Comparison of ENCODE assay signal across 26 cellular contexts in genomic region chr19:1502433-1503088, GRCh38. TPM values are rescaled to one million over a fixed set of nuclear protein-coding genes. Genes with fewer than 3 reads are reported as not detected.
DNase-seq lines count a peak whose midpoint lies in the region; ATAC-seq, FAIRE-seq and TF ChIP-seq lines count a peak whose summit lies in the region.
"Had no signal": no experiment of that assay in that cellular context is flagged by ENCODE, and none has a peak within 500 bp of the region (broad histone marks: within the 10 kb centered on the region; RNA-seq: fewer than 3 reads in every experiment).

No MANE protein-coding gene starts in this region.

- H3K4me2 ChIP-seq in GM23338 (peak overlapping the region; percentile 71), astrocyte (ENCODE audit: low read length) (peak overlapping the region; percentile 26), keratinocyte (ENCODE audit: control insufficient read depth, extremely low read depth, insufficient read depth, low read depth, low read length) (peak overlapping the region; percentile 54)
- H3K4me2 ChIP-seq: KMS-11 had no signal

- 0 out of 2 replicates have a peak, but pooled peaks cover 8% of the 10 kb centered on the region for H3F3A ChIP-seq in GM23338 (replicated peaks; ENCODE audit: low read depth)

- peak overlapping the region; percentile 49 for H3K27ac Mint-ChIP-seq in activated CD8-positive, alpha-beta memory T cell treated with anti-CD3 and anti-CD28 coated beads, Interleukin-2, amount 10 ng/mL, durations not matched to agents 7 days and 5 days
- H3K27ac Mint-ChIP-seq in GM23338 (no peak overlapping the region), astrocyte (ENCODE audit: unreplicated experiment) (no peak overlapping the region)
- H3K27ac Mint-ChIP-seq: activated CD4-positive, alpha-beta T cell treated with anti-CD3 and anti-CD28 coated beads, Interleukin-2, amount 10 ng/mL, durations not matched to agents 24 days and 14 days; activated naive CD4-positive, alpha-beta T cell treated with anti-CD3 and anti-CD28 coated beads, Interleukin-2, amount 10 ng/mL, durations not matched to agents 7 days and 5 days; CD8-positive, alpha-beta memory T cell had no signal

- H3K36me3 Mint-ChIP-seq in activated CD8-positive, alpha-beta memory T cell treated with anti-CD3 and anti-CD28 coated beads, Interleukin-2, amount 10 ng/mL, durations not matched to agents 7 days and 5 days, result no peaks in the 10 kb centered on the region
- H3K36me3 Mint-ChIP-seq in GM23338 (ENCODE audit: low read depth) (no peaks in the 10 kb centered on the region; the same call in 2 of the 3 replicates), astrocyte (ENCODE audit: low read depth, unreplicated experiment) (peaks cover 4% of the 10 kb centered on the region)
- H3K36me3 Mint-ChIP-seq: CD8-positive, alpha-beta memory T cell had no signal

- H3K9me3 ChIP-seq in astrocyte (ENCODE audit: insufficient read depth, low read depth, low read length), result no peaks in the 10 kb centered on the region
- no peaks in the 10 kb centered on the region for H3K9me3 ChIP-seq in keratinocyte (ENCODE audit: control insufficient read depth, low read depth, low read length)
- H3K9me3 ChIP-seq: heart right ventricle, thoracic aorta had no signal

- TF ChIP-seq CTCF in GM23338 (conservative IDR thresholded peaks at IDR 0.05; ENCODE audit: low read depth in 2 of 2), result no peak
- no peak for TF ChIP-seq CTCF in astrocyte (IDR thresholded peaks at IDR 0.05; ENCODE audit: insufficient read depth, low read depth, low read length)
- no peak for TF ChIP-seq CTCF in keratinocyte (optimal IDR thresholded peaks at IDR 0.05 in 1 of 3, IDR thresholded peaks at IDR 0.05 in 1 of 3, conservative IDR thresholded peaks at IDR 0.05 in 1 of 3; ENCODE audit: extremely low read depth in 1 of 3, insufficient read depth in 2 of 3, low read length in 3 of 3)

- peaks cover 2% of the 10 kb centered on the region for H3K9me3 Mint-ChIP-seq in activated CD8-positive, alpha-beta memory T cell treated with anti-CD3 and anti-CD28 coated beads, Interleukin-2, amount 10 ng/mL, durations not matched to agents 7 days and 5 days (ENCODE audit: low read depth)
- peaks cover 22% of the 10 kb centered on the region for H3K9me3 Mint-ChIP-seq in GM23338
- H3K9me3 Mint-ChIP-seq in astrocyte (ENCODE audit: unreplicated experiment), result peaks cover 5% of the 10 kb centered on the region
- H3K9me3 Mint-ChIP-seq: CD8-positive, alpha-beta memory T cell had no signal

- no peaks in the 10 kb centered on the region for H3K9me1 ChIP-seq in keratinocyte (ENCODE audit: control insufficient read depth, extremely low read depth, insufficient read depth, low read length)

- no peak overlapping the region for H3K4me3 Mint-ChIP-seq in activated CD8-positive, alpha-beta memory T cell treated with anti-CD3 and anti-CD28 coated beads, Interleukin-2, amount 10 ng/mL, durations not matched to agents 7 days and 5 days
- H3K4me3 Mint-ChIP-seq in GM23338 (peak overlapping the region; percentile 23; the same call in 1 of the 3 replicates), astrocyte (ENCODE audit: unreplicated experiment) (peak overlapping the region; percentile 60)
- H3K4me3 Mint-ChIP-seq: activated CD4-positive, alpha-beta T cell treated with anti-CD3 and anti-CD28 coated beads, Interleukin-2, amount 10 ng/mL, durations not matched to agents 24 days and 14 days; activated naive CD4-positive, alpha-beta T cell treated with anti-CD3 and anti-CD28 coated beads, Interleukin-2, amount 10 ng/mL, durations not matched to agents 7 days and 5 days; CD8-positive, alpha-beta memory T cell had no signal

- H3K4me3 ChIP-seq in GM23338, result peak overlapping the region; percentile 43
- no peak overlapping the region for H3K4me3 ChIP-seq in astrocyte (ENCODE audit: insufficient read depth, low read depth, low read length)
- H3K4me3 ChIP-seq in keratinocyte (ENCODE audit: control insufficient read depth in 2 of 3, extremely low read depth in 1 of 3, insufficient read depth in 2 of 3, low read depth in 1 of 3, low read length in 3 of 3), result no peak overlapping the region

- CTCF ChIA-PET in activated CD8-positive, alpha-beta memory T cell treated with anti-CD3 and anti-CD28 coated beads, Interleukin-2, amount 10 ng/mL, durations not matched to agents 7 days and 5 days (lab: Charles Lee), result interaction anchor here (0.7 to 2.0 kb wide), 4 partner anchors 11 to 170 kb away, joined by 3 to 4 read pairs (median 4); no protein-coding TSS in a partner anchor

- FAIRE-seq in astrocyte (lab: Jason Lieb, UNC), result no peak
- FAIRE-seq in keratinocyte (lab: Jason Lieb, UNC), result no peak
- FAIRE-seq: bronchial epithelial cell, G401.6, urothelium cell line had no signal

- H3K4me1 Mint-ChIP-seq in activated CD8-positive, alpha-beta memory T cell treated with anti-CD3 and anti-CD28 coated beads, Interleukin-2, amount 10 ng/mL, durations not matched to agents 7 days and 5 days, result peaks cover 5% of the 10 kb centered on the region
- H3K4me1 Mint-ChIP-seq in GM23338, result peaks cover 2% of the 10 kb centered on the region; the same call in 2 of the 3 replicates
- no peaks in the 10 kb centered on the region for H3K4me1 Mint-ChIP-seq in astrocyte (ENCODE audit: low read depth, unreplicated experiment)

- H3K9me2 ChIP-seq in GM23338 (ENCODE audit: insufficient read depth), result no peaks in the 10 kb centered on the region

- H3K9ac ChIP-seq in astrocyte (ENCODE audit: low read length), result no peak overlapping the region
- no peak overlapping the region for H3K9ac ChIP-seq in keratinocyte (ENCODE audit: control insufficient read depth, extremely low read depth, insufficient read depth, low read length)
- H3K9ac ChIP-seq: KMS-11 had no signal

- H2AFZ ChIP-seq in GM23338, result peak overlapping the region; percentile 90
- H2AFZ ChIP-seq in astrocyte (ENCODE audit: low read depth, low read length), result no peak overlapping the region
- no peak overlapping the region for H2AFZ ChIP-seq in keratinocyte (ENCODE audit: control insufficient read depth, low read length)

- H3K27ac ChIP-seq in GM23338 (ENCODE audit: low read depth), result no peak overlapping the region
- no peak overlapping the region for H3K27ac ChIP-seq in astrocyte (ENCODE audit: low read depth, low read length)
- no peak overlapping the region for H3K27ac ChIP-seq in keratinocyte (ENCODE audit: control insufficient read depth, insufficient read depth, low read length)
- H3K27ac ChIP-seq: foreskin keratinocyte, heart right ventricle, KMS-11, thoracic aorta, VCaP had no signal

- no peaks in the 10 kb centered on the region for H4K20me1 ChIP-seq in GM23338 (replicated peaks; ENCODE audit: insufficient read depth)
- H4K20me1 ChIP-seq in astrocyte (ENCODE audit: insufficient read depth, low read length), result no peaks in the 10 kb centered on the region
- H4K20me1 ChIP-seq in keratinocyte (ENCODE audit: control insufficient read depth, extremely low read depth, insufficient read depth, low read length), result no peaks in the 10 kb centered on the region

- no peaks in the 10 kb centered on the region for H3K79me2 ChIP-seq in GM23338 (replicated peaks; ENCODE audit: insufficient read depth)
- H3K79me2 ChIP-seq in astrocyte (ENCODE audit: insufficient read depth, low read length), result no peaks in the 10 kb centered on the region
- no peaks in the 10 kb centered on the region for H3K79me2 ChIP-seq in keratinocyte (ENCODE audit: control insufficient read depth, insufficient read depth, low read length)

- no peak for DNase-seq in activated CD8-positive, alpha-beta memory T cell treated with anti-CD3 and anti-CD28 coated beads, Interleukin-2, amount 10 ng/mL, durations not matched to agents 7 days and 5 days
- no peak for DNase-seq in activated CD8-positive, alpha-beta memory T cell treated with anti-CD3 and anti-CD28 coated beads, Interleukin-2, amount 50 U/mL, for 4 hours
- DNase-seq in GM23338 (ENCODE audit: low spot score) (no peak), astrocyte (ENCODE audit: low read depth) (no peak), keratinocyte (ENCODE audit: low read depth, low spot score) (no peak), DMS79 treated with DMSO at 0.1 percent for 48 hours (lab: John Stamatoyannopoulos, UW) (no peak)
- no peak for DNase-seq in NK-92 treated with Interleukin-12 subunit alpha and Interleukin-12 subunit beta, amount 100 ng/mL, for 24 hours (lab: John Stamatoyannopoulos, UW)
- DNase-seq: 8988T, amniotic stem cell, foreskin keratinocyte, mesendoderm, NCI-H2107 had no signal

- no peak for ATAC-seq in activated CD8-positive, alpha-beta memory T cell treated with anti-CD3 and anti-CD28 coated beads, Interleukin-2, amount 10 ng/mL, durations not matched to agents 7 days and 5 days
- ATAC-seq in GM23338, result no peak
- no peak for ATAC-seq in GM21381 (IDR thresholded peaks at IDR 0.05; ENCODE audit: unreplicated experiment)
- ATAC-seq: foreskin keratinocyte had no signal

- 0 out of 2 replicates have a peak, but pooled peaks cover 5% of the 10 kb centered on the region for H3K4me1 ChIP-seq in GM23338 (ENCODE audit: insufficient read depth)
- no peaks in the 10 kb centered on the region for H3K4me1 ChIP-seq in astrocyte (ENCODE audit: insufficient read depth, low read length)
- H3K4me1 ChIP-seq in keratinocyte (ENCODE audit: control insufficient read depth, extremely low read depth, insufficient read depth, low read length), result peaks cover 7% of the 10 kb centered on the region
- H3K4me1 ChIP-seq: foreskin keratinocyte had no signal

- H3K27me3 ChIP-seq in GM23338 (ENCODE audit: insufficient read depth) (peaks cover 13% of the 10 kb centered on the region), astrocyte (ENCODE audit: insufficient read depth, low read length) (peaks cover 18% of the 10 kb centered on the region), keratinocyte (ENCODE audit: control insufficient read depth, extremely low read depth, insufficient read depth, low read length) (peaks cover 19% of the 10 kb centered on the region)

- H3K36me3 ChIP-seq in GM23338 (ENCODE audit: insufficient read depth) (no peaks in the 10 kb centered on the region), astrocyte (ENCODE audit: insufficient read depth, low read length) (no peaks in the 10 kb centered on the region), keratinocyte (ENCODE audit: control insufficient read depth in 2 of 2, extremely low read depth in 1 of 2, insufficient read depth in 2 of 2, low read length in 2 of 2) (peaks cover 0 to 2% of the 10 kb centered on the region in 2 experiments)
- H3K36me3 ChIP-seq: thoracic aorta had no signal

- dilution Hi-C loops in keratinocyte (cut with MboI; ENCODE audit: extremely low pct_ligation_motif_present, low sequenced_read_pairs), result no loop called here

- peaks cover 16% of the 10 kb centered on the region for H3K27me3 Mint-ChIP-seq in activated CD8-positive, alpha-beta memory T cell treated with anti-CD3 and anti-CD28 coated beads, Interleukin-2, amount 10 ng/mL, durations not matched to agents 7 days and 5 days
- H3K27me3 Mint-ChIP-seq in GM23338 (ENCODE audit: insufficient read depth, low read depth, poor library complexity) (peaks cover 29% of the 10 kb centered on the region), astrocyte (ENCODE audit: low read depth, unreplicated experiment) (peaks cover 5% of the 10 kb centered on the region)

RNA-seq across cellular contexts. Expression of gene ADAMTSL5, which starts 10.3 kb away (rescaled TPM):
- total RNA-seq in activated CD8-positive, alpha-beta memory T cell treated with anti-CD3 and anti-CD28 coated beads, Interleukin-2, amount 10 ng/mL, durations not matched to agents 7 days and 5 days, result 1 to 10 TPM in 1 of 2 experiments, under 1 TPM in 1; 0.91 to 1.2 TPM
- total RNA-seq in GM23338 (2014; rRNA removed; shearing (Covaris generic)), result 0.10 TPM in 1 of 2 replicates, not detected in the other
- polyA plus RNA-seq in GM23338 (2016; fragmentation: Nextera tagmentation; extraction: Ambion mirVana) (0.70 and 0.97 TPM in 2 replicates), keratinocyte (4.2 to 8.5 TPM (median 5.7 TPM) in 3 replicates)
- total RNA-seq in astrocyte, result 4.7 and 5.5 TPM in 2 replicates
- 1.9 TPM for polyA plus RNA-seq in keratinocyte (2011; ENCODE audit: low read depth)
- 5.2 and 8.3 TPM in 2 replicates for polyA plus RNA-seq in keratinocyte (2011; cell fraction: cytosol; rRNA removed)
- polyA plus RNA-seq in keratinocyte (2011; cell fraction: nucleus; rRNA removed), result 17.7 and 25.8 TPM in 2 replicates
- 3.6 and 8.7 TPM in 2 replicates for polyA plus RNA-seq in keratinocyte (2012; ENCODE audit: low replicate concordance)
- 4.6 to 5.7 TPM (median 5.1 TPM) in 3 replicates for polyA minus RNA-seq in keratinocyte
- polyA minus RNA-seq in keratinocyte (2011; cell fraction: cytosol; rRNA and poly(A)+ RNA removed), result 15.2 TPM
- polyA minus RNA-seq in keratinocyte (2011; cell fraction: nucleus; rRNA and poly(A)+ RNA removed), result 7.5 and 9.9 TPM in 2 replicates

RNA-seq across cellular contexts. Expression of gene REEP6, which starts 11.6 kb away (rescaled TPM):
- total RNA-seq in activated CD8-positive, alpha-beta memory T cell treated with anti-CD3 and anti-CD28 coated beads, Interleukin-2, amount 10 ng/mL, durations not matched to agents 7 days and 5 days, result 1 to 10 TPM; 1.0 to 1.3 TPM
- total RNA-seq in GM23338 (2014; rRNA removed; shearing (Covaris generic)), result 14.3 and 15.2 TPM in 2 replicates
- 20.0 and 23.4 TPM in 2 replicates for polyA plus RNA-seq in GM23338 (2016; fragmentation: Nextera tagmentation; extraction: Ambion mirVana)
- 5.7 and 6.6 TPM in 2 replicates for total RNA-seq in astrocyte
- 1.2 to 1.3 TPM (median 1.2 TPM) in 3 replicates for polyA plus RNA-seq in keratinocyte
- polyA plus RNA-seq in keratinocyte (2011; ENCODE audit: low read depth), result 1.8 TPM
- polyA plus RNA-seq in keratinocyte (2011; cell fraction: cytosol; rRNA removed), result 1.4 and 3.0 TPM in 2 replicates
- polyA plus RNA-seq in keratinocyte (2011; cell fraction: nucleus; rRNA removed), result 1.1 and 1.5 TPM in 2 replicates
- polyA plus RNA-seq in keratinocyte (2012; ENCODE audit: low replicate concordance), result 2.0 and 3.1 TPM in 2 replicates
- 0.80 to 5.9 TPM (median 2.5 TPM) in 3 replicates for polyA minus RNA-seq in keratinocyte
- 4.4 TPM for polyA minus RNA-seq in keratinocyte (2011; cell fraction: cytosol; rRNA and poly(A)+ RNA removed)
- polyA minus RNA-seq in keratinocyte (2011; cell fraction: nucleus; rRNA and poly(A)+ RNA removed), result 1.2 and 1.4 TPM in 2 replicates

RNA-seq across cellular contexts. Expression of gene PCSK4, which starts 12.4 kb away (rescaled TPM):
- total RNA-seq in activated CD8-positive, alpha-beta memory T cell treated with anti-CD3 and anti-CD28 coated beads, Interleukin-2, amount 10 ng/mL, durations not matched to agents 7 days and 5 days, result 1 to 10 TPM; 1.5 to 4.4 TPM
- 5.9 and 15.1 TPM in 2 replicates for total RNA-seq in GM23338 (2014; rRNA removed; shearing (Covaris generic))
- polyA plus RNA-seq in GM23338 (2016; fragmentation: Nextera tagmentation; extraction: Ambion mirVana), result 3.8 and 5.6 TPM in 2 replicates
- total RNA-seq in astrocyte, result 2.7 and 3.9 TPM in 2 replicates
- 0.25 to 1.2 TPM (median 0.27 TPM) in 3 replicates for polyA plus RNA-seq in keratinocyte
- 0.36 TPM for polyA plus RNA-seq in keratinocyte (2011; ENCODE audit: low read depth)
- polyA plus RNA-seq in keratinocyte (2011; cell fraction: cytosol; rRNA removed), result 0.12 and 0.35 TPM in 2 replicates
- polyA plus RNA-seq in keratinocyte (2011; cell fraction: nucleus; rRNA removed), result 4.0 and 6.0 TPM in 2 replicates
- polyA plus RNA-seq in keratinocyte (2012; ENCODE audit: low replicate concordance), result 0.71 and 0.93 TPM in 2 replicates
- polyA minus RNA-seq in keratinocyte, result 0.22 to 0.92 TPM in 2 of 3 replicates, not detected in the other
- polyA minus RNA-seq in keratinocyte (2011; cell fraction: cytosol; rRNA and poly(A)+ RNA removed), result not detected
- polyA minus RNA-seq in keratinocyte (2011; cell fraction: nucleus; rRNA and poly(A)+ RNA removed), result 0.53 and 1.7 TPM in 2 replicates

RNA-seq across cellular contexts. Expression of gene PLK5, which starts 21.3 kb away (rescaled TPM):
- not detected for total RNA-seq in activated CD8-positive, alpha-beta memory T cell treated with anti-CD3 and anti-CD28 coated beads, Interleukin-2, amount 10 ng/mL, durations not matched to agents 7 days and 5 days
- total RNA-seq in GM23338 (2014; rRNA removed; shearing (Covaris generic)), result 0.23 and 1.2 TPM in 2 replicates
- polyA plus RNA-seq in GM23338 (2016; fragmentation: Nextera tagmentation; extraction: Ambion mirVana), result 0.97 and 1.4 TPM in 2 replicates
- total RNA-seq in astrocyte, result 0.09 TPM in 1 of 2 replicates, not detected in the other
- 0.05 to 0.26 TPM (median 0.06 TPM) in 3 replicates for polyA plus RNA-seq in keratinocyte
- not detected for polyA plus RNA-seq in keratinocyte (2011; ENCODE audit: low read depth)
- polyA plus RNA-seq in keratinocyte (2011; cell fraction: cytosol; rRNA removed), result 0.08 TPM in 1 of 2 replicates, not detected in the other
- polyA plus RNA-seq in keratinocyte (2011; cell fraction: nucleus; rRNA removed), result 1.1 and 1.5 TPM in 2 replicates
- polyA plus RNA-seq in keratinocyte (2012; ENCODE audit: low replicate concordance), result 0.45 TPM in 1 of 2 replicates, not detected in the other
- polyA minus RNA-seq in keratinocyte, result 0.07 TPM in 1 of 3 replicates, not detected in the others
- polyA minus RNA-seq in keratinocyte (2011; cell fraction: cytosol; rRNA and poly(A)+ RNA removed), result not detected
- polyA minus RNA-seq in keratinocyte (2011; cell fraction: nucleus; rRNA and poly(A)+ RNA removed), result 0.42 TPM in 1 of 2 replicates, not detected in the other
- total RNA-seq: activated CD4-positive, alpha-beta T cell treated with anti-CD3 and anti-CD28 coated beads, Interleukin-2, amount 10 ng/mL, durations not matched to agents 24 days and 14 days; bronchial epithelial cell; CD8-positive, alpha-beta memory T cell; foreskin keratinocyte; HT1080; left lobe of liver; pulmonary artery endothelial cell; thoracic aorta had no signal
- polyA plus RNA-seq: CD8-positive, alpha-beta memory T cell; foreskin keratinocyte had no signal

RNA-seq across cellular contexts. Expression of gene C19orf25, which starts 23.5 kb away (rescaled TPM):
- total RNA-seq in activated CD8-positive, alpha-beta memory T cell treated with anti-CD3 and anti-CD28 coated beads, Interleukin-2, amount 10 ng/mL, durations not matched to agents 7 days and 5 days, result 10 to 100 TPM; 43.3 to 48.9 TPM
- total RNA-seq in GM23338 (2014; rRNA removed; shearing (Covaris generic)), result 61.1 and 64.9 TPM in 2 replicates
- polyA plus RNA-seq in GM23338 (2016; fragmentation: Nextera tagmentation; extraction: Ambion mirVana), result 43.5 and 50.1 TPM in 2 replicates
- 30.2 and 32.4 TPM in 2 replicates for total RNA-seq in astrocyte
- polyA plus RNA-seq in keratinocyte, result 11.2 to 24.9 TPM (median 13.8 TPM) in 3 replicates
- 5.0 TPM for polyA plus RNA-seq in keratinocyte (2011; ENCODE audit: low read depth)
- polyA plus RNA-seq in keratinocyte (2011; cell fraction: cytosol; rRNA removed), result 12.9 and 35.3 TPM in 2 replicates
- 16.8 and 23.9 TPM in 2 replicates for polyA plus RNA-seq in keratinocyte (2011; cell fraction: nucleus; rRNA removed)
- polyA plus RNA-seq in keratinocyte (2012; ENCODE audit: low replicate concordance), result 17.7 and 18.7 TPM in 2 replicates
- 6.2 to 16.8 TPM (median 10.1 TPM) in 3 replicates for polyA minus RNA-seq in keratinocyte
- 30.5 TPM for polyA minus RNA-seq in keratinocyte (2011; cell fraction: cytosol; rRNA and poly(A)+ RNA removed)
- 13.4 and 14.5 TPM in 2 replicates for polyA minus RNA-seq in keratinocyte (2011; cell fraction: nucleus; rRNA and poly(A)+ RNA removed)
